7 cellular contexts compared by ENCODE assay signal in the genomic region with DNA sequence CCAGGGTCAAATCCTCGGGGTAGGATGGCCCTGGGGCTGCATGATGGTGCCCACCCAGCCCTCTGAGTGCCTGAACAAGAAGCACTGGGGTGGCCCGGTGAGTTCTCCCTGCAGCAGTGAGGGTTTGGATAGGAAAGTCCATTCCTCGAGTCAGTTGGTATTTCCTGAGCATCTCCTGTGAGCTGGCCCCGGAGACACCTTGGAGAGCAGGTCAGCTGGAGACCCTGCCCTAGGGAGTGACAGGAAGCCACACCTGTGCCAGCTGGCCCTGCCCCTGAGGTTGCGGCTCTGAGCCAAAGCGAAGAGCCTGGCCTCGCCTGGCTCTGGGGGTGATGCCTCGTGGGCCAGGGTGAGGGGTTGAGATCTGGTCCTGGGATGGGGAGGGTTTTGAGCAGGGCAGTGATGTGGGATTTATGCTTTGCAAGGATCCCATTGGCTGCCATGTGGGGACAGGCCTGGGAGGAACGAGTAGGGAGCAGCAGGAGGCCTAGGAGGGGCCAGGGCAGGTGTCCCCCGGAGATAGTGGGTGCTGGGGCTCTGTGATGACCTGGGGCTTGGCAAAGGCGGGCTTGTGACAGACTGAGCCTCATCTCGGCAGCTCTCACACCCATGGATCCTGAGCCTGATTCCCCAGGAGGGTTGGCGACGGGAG. TPM values are rescaled to one million over a fixed set of nuclear protein-coding genes. Genes with fewer than 3 reads are reported as not detected.
DNase-seq lines count a peak whose midpoint lies in the region; ATAC-seq and TF ChIP-seq lines count a peak whose summit lies in the region.

No MANE protein-coding gene starts in this region.

- H3K4me3 Mint-ChIP-seq in stimulated activated memory B cell treated with anti-CD40 and anti-IgM and Interleukin-4, amounts not matched to agents 10 μg/mL and 1 μg/mL and 100 μg/mL, for 72 hours, result peak overlapping the region; percentile 83

- no peak overlapping the region for H3K4me3 ChIP-seq in H7 (ENCODE audit: insufficient read depth, low read depth, low read length)

- POLR2A ChIA-PET in GM10248 (lab: Yijun Ruan, JAX), result no interaction called here

- no peaks in the 10 kb centered on the region for H3K36me3 ChIP-seq in H7 (replicated peaks; ENCODE audit: control insufficient read depth, insufficient read depth, low read length)

- DNase-seq in H7, result peak; percentile 71
- DNase-seq in SW480 (ENCODE audit: low spot score), result peak; percentile 38
- DNase-seq in GM10248 (ENCODE audit: extremely low spot score), result no peak
- DNase-seq in activated CD4-positive, CD25-positive, alpha-beta regulatory T cell treated with anti-CD3 and anti-CD28 coated beads, Interleukin-2, amount 50 U/mL, for 72 hours, result no peak

- no peak for TF ChIP-seq CTCF in GM10248 (IDR thresholded peaks at IDR 0.05; ENCODE audit: control extremely low read depth, extremely low read depth, low read depth, missing control alignments)

- H3K9me3 Mint-ChIP-seq in stimulated activated memory B cell treated with anti-CD40 and anti-IgM and Interleukin-4, amounts not matched to agents 10 μg/mL and 1 μg/mL and 100 μg/mL, for 72 hours, result no peaks in the 10 kb centered on the region

- H3K4me1 Mint-ChIP-seq in stimulated activated memory B cell treated with anti-CD40 and anti-IgM and Interleukin-4, amounts not matched to agents 10 μg/mL and 1 μg/mL and 100 μg/mL, for 72 hours, result peaks cover 65% of the 10 kb centered on the region

- no peaks in the 10 kb centered on the region for H3K36me3 Mint-ChIP-seq in stimulated activated memory B cell treated with anti-CD40 and anti-IgM and Interleukin-4, amounts not matched to agents 10 μg/mL and 1 μg/mL and 100 μg/mL, for 72 hours

- peak overlapping the region; percentile 97 for H3K27ac Mint-ChIP-seq in stimulated activated memory B cell treated with anti-CD40 and anti-IgM and Interleukin-4, amounts not matched to agents 10 μg/mL and 1 μg/mL and 100 μg/mL, for 72 hours

- ATAC-seq in esophagus mucosa (peak; percentile 22), GM21737 (IDR thresholded peaks at IDR 0.05; ENCODE audit: unreplicated experiment) (no peak)
- no peak for ATAC-seq in stimulated activated memory B cell treated with anti-CD40 and anti-IgM and Interleukin-4, amounts not matched to agents 10 μg/mL and 1 μg/mL and 100 μg/mL, for 72 hours

- no peaks in the 10 kb centered on the region for H3K27me3 ChIP-seq in H7 (ENCODE audit: control insufficient read depth, insufficient read depth, low read length)

- no peaks in the 10 kb centered on the region for H3K27me3 Mint-ChIP-seq in stimulated activated memory B cell treated with anti-CD40 and anti-IgM and Interleukin-4, amounts not matched to agents 10 μg/mL and 1 μg/mL and 100 μg/mL, for 72 hours

- CTCF ChIA-PET in GM10248 (lab: Yijun Ruan, JAX), result interaction anchor here (1.0 kb wide), 1 partner anchor 12 kb away, joined by 4 read pairs; no protein-coding TSS in a partner anchor

RNA-seq across cellular contexts. Expression of a gene that starts 16.0 kb away (rescaled TPM):
- 3.7 and 6.1 TPM in 2 replicates for total RNA-seq in H7 (2014; rRNA removed; shearing (Covaris generic))
- total RNA-seq in esophagus mucosa, result 4.0 TPM

Comparison
In these comparisons a context has a peak if more than half of its experiments do, and no peak if none do; other contexts are left out.
1. DNase-seq: peak in H7 (single experiment) and SW480 (single experiment); none in GM10248 (single experiment) and activated CD4-positive, CD25-positive, alpha-beta regulatory T cell treated with anti-CD3 and anti-CD28 coated beads, Interleukin-2, amount 50 U/mL, for 72 hours (single experiment).